1 cellular context compared by ENCODE assay signal in genomic region chr12:62933871-62934798, GRCh38.
TF ChIP-seq lines count a peak whose summit lies in the region.

No MANE protein-coding gene starts in this region.

TF ChIP-seq in HepG2, 621 proteins besides CTCF, POLR2A, EP300 and RAD21 (continued from another document and continues in another):
- TF ChIP-seq, protein P1, sequence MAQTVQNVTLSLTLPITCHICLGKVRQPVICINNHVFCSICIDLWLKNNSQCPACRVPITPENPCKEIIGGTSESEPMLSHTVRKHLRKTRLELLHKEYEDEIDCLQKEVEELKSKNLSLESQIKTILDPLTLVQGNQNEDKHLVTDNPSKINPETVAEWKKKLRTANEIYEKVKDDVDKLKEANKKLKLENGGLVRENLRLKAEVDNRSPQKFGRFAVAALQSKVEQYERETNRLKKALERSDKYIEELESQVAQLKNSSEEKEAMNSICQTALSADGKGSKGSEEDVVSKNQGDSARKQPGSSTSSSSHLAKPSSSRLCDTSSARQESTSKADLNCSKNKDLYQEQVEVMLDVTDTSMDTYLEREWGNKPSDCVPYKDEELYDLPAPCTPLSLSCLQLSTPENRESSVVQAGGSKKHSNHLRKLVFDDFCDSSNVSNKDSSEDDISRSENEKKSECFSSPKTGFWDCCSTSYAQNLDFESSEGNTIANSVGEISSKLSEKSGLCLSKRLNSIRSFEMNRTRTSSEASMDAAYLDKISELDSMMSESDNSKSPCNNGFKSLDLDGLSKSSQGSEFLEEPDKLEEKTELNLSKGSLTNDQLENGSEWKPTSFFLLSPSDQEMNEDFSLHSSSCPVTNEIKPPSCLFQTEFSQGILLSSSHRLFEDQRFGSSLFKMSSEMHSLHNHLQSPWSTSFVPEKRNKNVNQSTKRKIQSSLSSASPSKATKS (CRISPR knock-in tag; IDR thresholded peaks at IDR 0.05), result no peak
- TF ChIP-seq ZNF33A (CRISPR knock-in tag; IDR thresholded peaks at IDR 0.05; ENCODE audit: borderline replicate concordance), result no peak
- TF ChIP-seq ZNF761 (CRISPR knock-in tag; conservative IDR thresholded peaks at IDR 0.05), result no peak
- 0 out of 2 replicates have a peak, but pooled peaks have one; percentile 29 for TF ChIP-seq HOXA5 (CRISPR knock-in tag; IDR thresholded peaks at IDR 0.05)
- no peak for TF ChIP-seq FLYWCH1 (CRISPR knock-in tag; IDR thresholded peaks at IDR 0.05)
- TF ChIP-seq, protein P2, sequence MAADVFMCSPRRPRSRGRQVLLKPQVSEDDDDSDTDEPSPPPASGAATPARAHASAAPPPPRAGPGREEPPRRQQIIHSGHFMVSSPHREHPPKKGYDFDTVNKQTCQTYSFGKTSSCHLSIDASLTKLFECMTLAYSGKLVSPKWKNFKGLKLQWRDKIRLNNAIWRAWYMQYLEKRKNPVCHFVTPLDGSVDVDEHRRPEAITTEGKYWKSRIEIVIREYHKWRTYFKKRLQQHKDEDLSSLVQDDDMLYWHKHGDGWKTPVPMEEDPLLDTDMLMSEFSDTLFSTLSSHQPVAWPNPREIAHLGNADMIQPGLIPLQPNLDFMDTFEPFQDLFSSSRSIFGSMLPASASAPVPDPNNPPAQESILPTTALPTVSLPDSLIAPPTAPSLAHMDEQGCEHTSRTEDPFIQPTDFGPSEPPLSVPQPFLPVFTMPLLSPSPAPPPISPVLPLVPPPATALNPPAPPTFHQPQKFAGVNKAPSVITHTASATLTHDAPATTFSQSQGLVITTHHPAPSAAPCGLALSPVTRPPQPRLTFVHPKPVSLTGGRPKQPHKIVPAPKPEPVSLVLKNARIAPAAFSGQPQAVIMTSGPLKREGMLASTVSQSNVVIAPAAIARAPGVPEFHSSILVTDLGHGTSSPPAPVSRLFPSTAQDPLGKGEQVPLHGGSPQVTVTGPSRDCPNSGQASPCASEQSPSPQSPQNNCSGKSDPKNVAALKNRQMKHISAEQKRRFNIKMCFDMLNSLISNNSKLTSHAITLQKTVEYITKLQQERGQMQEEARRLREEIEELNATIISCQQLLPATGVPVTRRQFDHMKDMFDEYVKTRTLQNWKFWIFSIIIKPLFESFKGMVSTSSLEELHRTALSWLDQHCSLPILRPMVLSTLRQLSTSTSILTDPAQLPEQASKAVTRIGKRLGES (CRISPR knock-in tag; IDR thresholded peaks at IDR 0.05; ENCODE audit: borderline replicate concordance), result no peak
- TF ChIP-seq, protein P3, sequence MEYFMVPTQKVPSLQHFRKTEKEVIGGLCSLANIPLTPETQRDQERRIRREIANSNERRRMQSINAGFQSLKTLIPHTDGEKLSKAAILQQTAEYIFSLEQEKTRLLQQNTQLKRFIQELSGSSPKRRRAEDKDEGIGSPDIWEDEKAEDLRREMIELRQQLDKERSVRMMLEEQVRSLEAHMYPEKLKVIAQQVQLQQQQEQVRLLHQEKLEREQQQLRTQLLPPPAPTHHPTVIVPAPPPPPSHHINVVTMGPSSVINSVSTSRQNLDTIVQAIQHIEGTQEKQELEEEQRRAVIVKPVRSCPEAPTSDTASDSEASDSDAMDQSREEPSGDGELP (IDR thresholded peaks at IDR 0.05; ENCODE audit: borderline replicate concordance, low read depth), result no peak
- TF ChIP-seq PHF5A (CRISPR knock-in tag; IDR thresholded peaks at IDR 0.05; ENCODE audit: low read depth, unreplicated experiment), result no peak
- TF ChIP-seq ZNF652 (CRISPR knock-in tag; IDR thresholded peaks at IDR 0.05; ENCODE audit: borderline replicate concordance, low read depth), result no peak
- no peak for TF ChIP-seq SP5 (CRISPR knock-in tag; IDR thresholded peaks at IDR 0.05; ENCODE audit: borderline replicate concordance, low read depth)
- TF ChIP-seq ZNF333 (CRISPR knock-in tag; IDR thresholded peaks at IDR 0.05; ENCODE audit: borderline replicate concordance), result no peak
- no peak for TF ChIP-seq YEATS4 (CRISPR knock-in tag; IDR thresholded peaks at IDR 0.05; ENCODE audit: borderline replicate concordance)
- no peak for TF ChIP-seq ADNP (CRISPR knock-in tag; IDR thresholded peaks at IDR 0.05)
- TF ChIP-seq SPEN (CRISPR knock-in tag; IDR thresholded peaks at IDR 0.05; ENCODE audit: low read depth), result no peak
- TF ChIP-seq, protein P4, sequence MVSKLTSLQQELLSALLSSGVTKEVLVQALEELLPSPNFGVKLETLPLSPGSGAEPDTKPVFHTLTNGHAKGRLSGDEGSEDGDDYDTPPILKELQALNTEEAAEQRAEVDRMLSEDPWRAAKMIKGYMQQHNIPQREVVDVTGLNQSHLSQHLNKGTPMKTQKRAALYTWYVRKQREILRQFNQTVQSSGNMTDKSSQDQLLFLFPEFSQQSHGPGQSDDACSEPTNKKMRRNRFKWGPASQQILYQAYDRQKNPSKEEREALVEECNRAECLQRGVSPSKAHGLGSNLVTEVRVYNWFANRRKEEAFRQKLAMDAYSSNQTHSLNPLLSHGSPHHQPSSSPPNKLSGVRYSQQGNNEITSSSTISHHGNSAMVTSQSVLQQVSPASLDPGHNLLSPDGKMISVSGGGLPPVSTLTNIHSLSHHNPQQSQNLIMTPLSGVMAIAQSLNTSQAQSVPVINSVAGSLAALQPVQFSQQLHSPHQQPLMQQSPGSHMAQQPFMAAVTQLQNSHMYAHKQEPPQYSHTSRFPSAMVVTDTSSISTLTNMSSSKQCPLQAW (CRISPR knock-in tag; IDR thresholded peaks at IDR 0.05), result 0 out of 2 replicates have a peak, but pooled peaks have one; percentile 43
- TF ChIP-seq ZNF678 (CRISPR knock-in tag; IDR thresholded peaks at IDR 0.05), result no peak
- 0 out of 2 replicates have a peak, but pooled peaks have one; percentile 14 for TF ChIP-seq RXRA (CRISPR knock-in tag; IDR thresholded peaks at IDR 0.05)
- TF ChIP-seq SMAD1 (CRISPR knock-in tag; IDR thresholded peaks at IDR 0.05; ENCODE audit: borderline replicate concordance, low read depth), result no peak
- TF ChIP-seq ZNF496 (CRISPR knock-in tag; IDR thresholded peaks at IDR 0.05; ENCODE audit: insufficient replicate concordance), result no peak
- TF ChIP-seq PHF21A (CRISPR knock-in tag; IDR thresholded peaks at IDR 0.05), result no peak; the same call in 1 of the 2 replicates
- no peak for TF ChIP-seq RXRB (CRISPR knock-in tag; IDR thresholded peaks at IDR 0.05; ENCODE audit: borderline replicate concordance)
- 0 out of 2 replicates have a peak, but pooled peaks have one; percentile 22 for TF ChIP-seq HNRNPL (IDR thresholded peaks at IDR 0.05; ENCODE audit: low read depth, low read length)
- no peak for TF ChIP-seq ZNF143 (CRISPR knock-in tag; IDR thresholded peaks at IDR 0.05)
- TF ChIP-seq STAT5B (CRISPR knock-in tag; IDR thresholded peaks at IDR 0.05), result no peak
- no peak for TF ChIP-seq GLMP (CRISPR knock-in tag; IDR thresholded peaks at IDR 0.05; ENCODE audit: borderline replicate concordance)
- no peak for TF ChIP-seq ZNF609 (CRISPR knock-in tag; IDR thresholded peaks at IDR 0.05; ENCODE audit: borderline replicate concordance)
- TF ChIP-seq MEIS2 (CRISPR knock-in tag; IDR thresholded peaks at IDR 0.05), result no peak
- no peak for TF ChIP-seq ZBTB26 (CRISPR knock-in tag; IDR thresholded peaks at IDR 0.05; ENCODE audit: borderline replicate concordance)
- peak; percentile 50; the same call in 1 of the 2 replicates for TF ChIP-seq ZNF607 (CRISPR knock-in tag; IDR thresholded peaks at IDR 0.05; ENCODE audit: borderline replicate concordance)
- TF ChIP-seq GATAD2A (CRISPR knock-in tag; IDR thresholded peaks at IDR 0.05), result no peak
- TF ChIP-seq NFKB2 (CRISPR knock-in tag; IDR thresholded peaks at IDR 0.05; ENCODE audit: borderline replicate concordance), result peak; percentile 21; the same call in 1 of the 2 replicates
- TF ChIP-seq TBX2 (CRISPR knock-in tag; IDR thresholded peaks at IDR 0.05; ENCODE audit: borderline replicate concordance), result peak; percentile 25; the same call in 1 of the 2 replicates
- TF ChIP-seq, protein P5, sequence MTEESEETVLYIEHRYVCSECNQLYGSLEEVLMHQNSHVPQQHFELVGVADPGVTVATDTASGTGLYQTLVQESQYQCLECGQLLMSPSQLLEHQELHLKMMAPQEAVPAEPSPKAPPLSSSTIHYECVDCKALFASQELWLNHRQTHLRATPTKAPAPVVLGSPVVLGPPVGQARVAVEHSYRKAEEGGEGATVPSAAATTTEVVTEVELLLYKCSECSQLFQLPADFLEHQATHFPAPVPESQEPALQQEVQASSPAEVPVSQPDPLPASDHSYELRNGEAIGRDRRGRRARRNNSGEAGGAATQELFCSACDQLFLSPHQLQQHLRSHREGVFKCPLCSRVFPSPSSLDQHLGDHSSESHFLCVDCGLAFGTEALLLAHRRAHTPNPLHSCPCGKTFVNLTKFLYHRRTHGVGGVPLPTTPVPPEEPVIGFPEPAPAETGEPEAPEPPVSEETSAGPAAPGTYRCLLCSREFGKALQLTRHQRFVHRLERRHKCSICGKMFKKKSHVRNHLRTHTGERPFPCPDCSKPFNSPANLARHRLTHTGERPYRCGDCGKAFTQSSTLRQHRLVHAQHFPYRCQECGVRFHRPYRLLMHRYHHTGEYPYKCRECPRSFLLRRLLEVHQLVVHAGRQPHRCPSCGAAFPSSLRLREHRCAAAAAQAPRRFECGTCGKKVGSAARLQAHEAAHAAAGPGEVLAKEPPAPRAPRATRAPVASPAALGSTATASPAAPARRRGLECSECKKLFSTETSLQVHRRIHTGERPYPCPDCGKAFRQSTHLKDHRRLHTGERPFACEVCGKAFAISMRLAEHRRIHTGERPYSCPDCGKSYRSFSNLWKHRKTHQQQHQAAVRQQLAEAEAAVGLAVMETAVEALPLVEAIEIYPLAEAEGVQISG (CRISPR knock-in tag; IDR thresholded peaks at IDR 0.05), result peak; percentile 23; the same call in 1 of the 2 replicates
- TF ChIP-seq ZBTB2 (CRISPR knock-in tag; IDR thresholded peaks at IDR 0.05; ENCODE audit: low read depth), result no peak
- no peak for TF ChIP-seq ZNF431 (CRISPR knock-in tag; IDR thresholded peaks at IDR 0.05; ENCODE audit: borderline replicate concordance, low read depth)
- no peak for TF ChIP-seq ZNF576 (CRISPR knock-in tag; IDR thresholded peaks at IDR 0.05)
- no peak for TF ChIP-seq RBAK (CRISPR knock-in tag; IDR thresholded peaks at IDR 0.05)
- TF ChIP-seq MXD4 (CRISPR knock-in tag; IDR thresholded peaks at IDR 0.05), result no peak
- TF ChIP-seq ZNF225 (CRISPR knock-in tag; IDR thresholded peaks at IDR 0.05), result no peak
- TF ChIP-seq FOSL2 (CRISPR knock-in tag; IDR thresholded peaks at IDR 0.05), result no peak
- TF ChIP-seq ZNF776 (CRISPR knock-in tag; IDR thresholded peaks at IDR 0.05), result peak; percentile 21; the same call in 1 of the 2 replicates
- TF ChIP-seq ZNF326 (CRISPR knock-in tag; IDR thresholded peaks at IDR 0.05; ENCODE audit: borderline replicate concordance), result no peak
- TF ChIP-seq ZNF775 (CRISPR knock-in tag; IDR thresholded peaks at IDR 0.05; ENCODE audit: borderline replicate concordance), result no peak
- TF ChIP-seq ZEB1 (IDR thresholded peaks at IDR 0.05; ENCODE audit: insufficient replicate concordance, low read depth), result no peak
- TF ChIP-seq ZNF891 (CRISPR knock-in tag; IDR thresholded peaks at IDR 0.05), result peak; percentile 55; the same call in 1 of the 2 replicates
